8 cellular contexts compared by ENCODE assay signal in genomic region chr12:42469355-42470006, GRCh38.
A peak's percentile ranks its signal among the peaks of the same experiment; 100 is the strongest.
DNase-seq lines count a peak whose midpoint lies in the region; ATAC-seq and TF ChIP-seq lines count a peak whose summit lies in the region.

No MANE protein-coding gene starts in this region.

- peaks cover 0 to 6% (median 0%) of the 10 kb centered on the region in 3 donors for H3K36me3 Mint-ChIP-seq in naive thymus-derived CD8-positive, alpha-beta T cell

- H3K9me3 Mint-ChIP-seq in naive thymus-derived CD8-positive, alpha-beta T cell, result peaks cover 0 to 9% (median 0%) of the 10 kb centered on the region in 9 donors

- peaks cover 7 to 54% (median 17%) of the 10 kb centered on the region in 4 donors for H3K4me1 Mint-ChIP-seq in naive thymus-derived CD8-positive, alpha-beta T cell

- no peaks in the 10 kb centered on the region for H3K9me3 ChIP-seq in OCI-LY3 (ENCODE audit: insufficient read depth, low read length)

- H3K9ac ChIP-seq in OCI-LY3 (ENCODE audit: low read length), result peak overlapping the region; percentile 52

- no peaks in the 10 kb centered on the region for H3K36me3 ChIP-seq in OCI-LY3 (replicated peaks; ENCODE audit: low read depth, low read length)

- peaks cover 45% of the 10 kb centered on the region for H3K4me1 ChIP-seq in OCI-LY3 (ENCODE audit: low read length)

- peak overlapping the region; percentile 86 for H3K4me2 ChIP-seq in OCI-LY3 (ENCODE audit: low read length)

- no peak overlapping the region for H2AFZ ChIP-seq in OCI-LY3 (ENCODE audit: low read depth, low read length)

- peak overlapping the region; percentile 4 to 84 (median 33) for H3K4me3 Mint-ChIP-seq in naive thymus-derived CD8-positive, alpha-beta T cell

- H3K27ac Mint-ChIP-seq in naive thymus-derived CD8-positive, alpha-beta T cell, result peak overlapping the region in 3 of 10 donors; percentile 8 to 77 (median 70)

- H3K27me3 Mint-ChIP-seq in naive thymus-derived CD8-positive, alpha-beta T cell, result peaks cover 18 to 51% (median 31%) of the 10 kb centered on the region in 5 donors

- peak; percentile 40 to 54 for DNase-seq in AML-193 (lab: John Stamatoyannopoulos, UW)
- peak in 1 of 10 donors; percentile 23 for DNase-seq in naive thymus-derived CD8-positive, alpha-beta T cell
- no peak for DNase-seq in cerebellar cortex (ENCODE audit: low spot score)
- no peak for DNase-seq in stimulated activated CD4-positive, alpha-beta T cell treated with anti-CD3 and anti-CD28 coated beads, Interleukin-4, amount 100 ng/mL, for 1 hour
- no peak for DNase-seq in GOT3 (lab: John Stamatoyannopoulos, UW)

- no peaks in the 10 kb centered on the region for H3K79me2 ChIP-seq in OCI-LY3 (ENCODE audit: low read length)

- peak overlapping the region; percentile 89 for H3K27ac ChIP-seq in OCI-LY3 (ENCODE audit: low read length)

- no peak for TF ChIP-seq CTCF in OCI-LY3 (IDR thresholded peaks at IDR 0.05; ENCODE audit: low read depth, low read length)

- ATAC-seq in GM18520 (IDR thresholded peaks at IDR 0.05; ENCODE audit: unreplicated experiment) (peak; percentile 97), HG02885 (IDR thresholded peaks at IDR 0.05; ENCODE audit: poor library complexity, unreplicated experiment) (peak; percentile 97)
- peak; percentile 44 to 73 for ATAC-seq in naive thymus-derived CD8-positive, alpha-beta T cell

- no peaks in the 10 kb centered on the region for H4K20me1 ChIP-seq in OCI-LY3 (ENCODE audit: insufficient read depth, low read length)

- H3K4me3 ChIP-seq in OCI-LY3 (ENCODE audit: low read length), result peak overlapping the region; percentile 68

- no peaks in the 10 kb centered on the region for H3K27me3 ChIP-seq in OCI-LY3 (ENCODE audit: low read depth, low read length)

- POLR2A ChIA-PET in naive thymus-derived CD8-positive, alpha-beta T cell (lab: Charles Lee), result interaction anchor here (0.6 kb wide), 1 partner anchor 20 kb away, joined by 5 read pairs; no protein-coding TSS in a partner anchor

Comparison
In these comparisons a context has a peak if more than half of its experiments do, and no peak if none do; other contexts are left out.
1. DNase-seq: peak in AML-193 (2 of 2); none in cerebellar cortex (single experiment), stimulated activated CD4-positive, alpha-beta T cell treated with anti-CD3 and anti-CD28 coated beads, Interleukin-4, amount 100 ng/mL, for 1 hour (single experiment) and GOT3 (single experiment).
2. Peak in every context shown above with its lines, with median percentiles within 50 percentile points of each other: ATAC-seq.